ENCODE assay signal across 1 cellular context in the genomic region with DNA sequence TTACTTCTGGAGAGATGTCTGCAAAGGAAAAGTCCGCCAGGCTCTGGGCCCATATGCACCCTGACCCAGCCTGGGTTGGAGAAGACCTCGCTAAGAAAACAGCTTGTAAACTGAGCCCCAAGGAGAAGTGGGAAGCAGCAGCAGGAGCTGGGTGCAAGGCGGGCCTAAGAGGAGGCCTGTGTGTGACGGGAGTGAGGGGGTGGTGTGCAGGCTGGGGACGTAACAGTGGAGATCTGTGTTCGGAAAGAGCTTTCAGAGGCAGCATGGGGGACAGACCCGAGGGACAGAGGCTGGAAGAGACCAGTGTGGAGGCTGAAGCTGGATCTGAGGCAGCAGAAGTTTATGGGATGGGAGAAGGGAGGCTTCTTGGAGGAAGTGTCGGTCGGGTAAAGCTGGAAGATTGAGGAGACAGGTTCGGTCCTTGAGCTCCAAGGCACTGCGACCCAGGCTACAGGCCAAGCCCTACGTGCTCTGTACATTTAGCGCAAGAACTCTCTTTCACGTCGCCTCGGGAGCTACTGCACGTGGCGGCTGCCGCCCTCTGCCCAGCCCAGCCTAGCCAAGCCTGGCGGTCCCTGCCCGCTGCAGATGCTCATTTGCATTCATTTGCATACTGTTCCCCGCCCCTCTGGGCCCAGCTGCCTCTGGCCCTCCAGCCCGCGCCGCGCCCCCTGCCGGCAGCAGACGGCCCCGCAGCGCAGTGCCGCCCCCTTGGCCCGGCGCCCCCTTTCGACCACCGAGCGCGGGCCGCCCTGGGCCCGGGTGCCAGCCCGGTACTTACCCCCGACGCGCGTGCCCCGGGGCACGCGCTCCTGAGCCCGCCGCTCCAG.
TF ChIP-seq lines count a peak whose summit lies in the region.

No MANE protein-coding gene starts in this region.

TF ChIP-seq in HepG2, 621 proteins besides CTCF, POLR2A, EP300 and RAD21 (continues in another document):
- TF ChIP-seq TCF12 (IDR thresholded peaks at IDR 0.05) (no peak), TCF12 (CRISPR knock-in tag; IDR thresholded peaks at IDR 0.05) (no peak), STAG1 (CRISPR knock-in tag; IDR thresholded peaks at IDR 0.05) (peak; percentile 32; the same call in 1 of the 2 replicates), ZNF670 (CRISPR knock-in tag; IDR thresholded peaks at IDR 0.05; ENCODE audit: borderline replicate concordance) (no peak), KDM5A (IDR thresholded peaks at IDR 0.05; ENCODE audit: borderline replicate concordance, low read length) (no peak), ZNF598 (CRISPR knock-in tag; IDR thresholded peaks at IDR 0.05; ENCODE audit: borderline replicate concordance) (no peak), MAZ (IDR thresholded peaks at IDR 0.05; ENCODE audit: borderline replicate concordance, low read depth, low read length) (no peak), MAZ (CRISPR knock-in tag; IDR thresholded peaks at IDR 0.05; ENCODE audit: low read depth) (0 out of 2 replicates have a peak, but pooled peaks have one; percentile 33), RBAK (CRISPR knock-in tag; IDR thresholded peaks at IDR 0.05) (no peak), PCBP2 (optimal IDR thresholded peaks at IDR 0.05; ENCODE audit: low read depth, low read length, poor library complexity, severe bottlenecking) (no peak), ATM (IDR thresholded peaks at IDR 0.05; ENCODE audit: borderline replicate concordance) (no peak), ZNF496 (CRISPR knock-in tag; IDR thresholded peaks at IDR 0.05; ENCODE audit: insufficient replicate concordance) (no peak), FOXO1 (CRISPR knock-in tag; IDR thresholded peaks at IDR 0.05) (no peak), ZNF572 (CRISPR knock-in tag; IDR thresholded peaks at IDR 0.05) (no peak), MTF2 (CRISPR knock-in tag; IDR thresholded peaks at IDR 0.05; ENCODE audit: borderline replicate concordance) (peak; percentile 52; the same call in 1 of the 2 replicates), ZNF468 (CRISPR knock-in tag; IDR thresholded peaks at IDR 0.05) (no peak), IRF2 (CRISPR knock-in tag; IDR thresholded peaks at IDR 0.05) (no peak), NFKBIZ (CRISPR knock-in tag; IDR thresholded peaks at IDR 0.05) (no peak), POLR2AphosphoS5 (IDR thresholded peaks at IDR 0.05; ENCODE audit: low read depth, low read length) (no peak), ZBTB7B (CRISPR knock-in tag; IDR thresholded peaks at IDR 0.05) (peak; percentile 44; the same call in 1 of the 2 replicates), HMGA1 (CRISPR knock-in tag; conservative IDR thresholded peaks at IDR 0.05) (no peak), YY1 (IDR thresholded peaks at IDR 0.05; ENCODE audit: insufficient read depth, insufficient replicate concordance, low read depth, low read length) (peak; percentile 8), ZNF224 (CRISPR knock-in tag; IDR thresholded peaks at IDR 0.05) (no peak), MEF2D (CRISPR knock-in tag; IDR thresholded peaks at IDR 0.05) (no peak), FOXM1 (CRISPR knock-in tag; IDR thresholded peaks at IDR 0.05) (no peak), ZSCAN30 (CRISPR knock-in tag; IDR thresholded peaks at IDR 0.05) (no peak), SP1 (IDR thresholded peaks at IDR 0.05) (no peak), SP1 (CRISPR knock-in tag; IDR thresholded peaks at IDR 0.05) (peak; percentile 53), ZNF432 (CRISPR knock-in tag; IDR thresholded peaks at IDR 0.05; ENCODE audit: borderline replicate concordance) (no peak), ZNF720 (CRISPR knock-in tag; IDR thresholded peaks at IDR 0.05) (no peak), XRCC5 (optimal IDR thresholded peaks at IDR 0.05; ENCODE audit: low read length) (peak; percentile 42), RAD51 (IDR thresholded peaks at IDR 0.05; ENCODE audit: borderline replicate concordance) (no peak), FOXK1 (CRISPR knock-in tag; IDR thresholded peaks at IDR 0.05; ENCODE audit: borderline replicate concordance, low read depth) (no peak), ELF4 (CRISPR knock-in tag; IDR thresholded peaks at IDR 0.05; ENCODE audit: borderline replicate concordance) (no peak), HOXA7 (CRISPR knock-in tag; IDR thresholded peaks at IDR 0.05) (no peak), MBD4 (IDR thresholded peaks at IDR 0.05; ENCODE audit: borderline replicate concordance, low read length) (no peak)
- TF ChIP-seq, protein P1, sequence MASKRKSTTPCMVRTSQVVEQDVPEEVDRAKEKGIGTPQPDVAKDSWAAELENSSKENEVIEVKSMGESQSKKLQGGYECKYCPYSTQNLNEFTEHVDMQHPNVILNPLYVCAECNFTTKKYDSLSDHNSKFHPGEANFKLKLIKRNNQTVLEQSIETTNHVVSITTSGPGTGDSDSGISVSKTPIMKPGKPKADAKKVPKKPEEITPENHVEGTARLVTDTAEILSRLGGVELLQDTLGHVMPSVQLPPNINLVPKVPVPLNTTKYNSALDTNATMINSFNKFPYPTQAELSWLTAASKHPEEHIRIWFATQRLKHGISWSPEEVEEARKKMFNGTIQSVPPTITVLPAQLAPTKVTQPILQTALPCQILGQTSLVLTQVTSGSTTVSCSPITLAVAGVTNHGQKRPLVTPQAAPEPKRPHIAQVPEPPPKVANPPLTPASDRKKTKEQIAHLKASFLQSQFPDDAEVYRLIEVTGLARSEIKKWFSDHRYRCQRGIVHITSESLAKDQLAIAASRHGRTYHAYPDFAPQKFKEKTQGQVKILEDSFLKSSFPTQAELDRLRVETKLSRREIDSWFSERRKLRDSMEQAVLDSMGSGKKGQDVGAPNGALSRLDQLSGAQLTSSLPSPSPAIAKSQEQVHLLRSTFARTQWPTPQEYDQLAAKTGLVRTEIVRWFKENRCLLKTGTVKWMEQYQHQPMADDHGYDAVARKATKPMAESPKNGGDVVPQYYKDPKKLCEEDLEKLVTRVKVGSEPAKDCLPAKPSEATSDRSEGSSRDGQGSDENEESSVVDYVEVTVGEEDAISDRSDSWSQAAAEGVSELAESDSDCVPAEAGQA (IDR thresholded peaks at IDR 0.05; ENCODE audit: low read depth) = no peak
- TF ChIP-seq, protein P1 (CRISPR knock-in tag; IDR thresholded peaks at IDR 0.05; ENCODE audit: borderline replicate concordance) = no peak
- TF ChIP-seq, protein P2, sequence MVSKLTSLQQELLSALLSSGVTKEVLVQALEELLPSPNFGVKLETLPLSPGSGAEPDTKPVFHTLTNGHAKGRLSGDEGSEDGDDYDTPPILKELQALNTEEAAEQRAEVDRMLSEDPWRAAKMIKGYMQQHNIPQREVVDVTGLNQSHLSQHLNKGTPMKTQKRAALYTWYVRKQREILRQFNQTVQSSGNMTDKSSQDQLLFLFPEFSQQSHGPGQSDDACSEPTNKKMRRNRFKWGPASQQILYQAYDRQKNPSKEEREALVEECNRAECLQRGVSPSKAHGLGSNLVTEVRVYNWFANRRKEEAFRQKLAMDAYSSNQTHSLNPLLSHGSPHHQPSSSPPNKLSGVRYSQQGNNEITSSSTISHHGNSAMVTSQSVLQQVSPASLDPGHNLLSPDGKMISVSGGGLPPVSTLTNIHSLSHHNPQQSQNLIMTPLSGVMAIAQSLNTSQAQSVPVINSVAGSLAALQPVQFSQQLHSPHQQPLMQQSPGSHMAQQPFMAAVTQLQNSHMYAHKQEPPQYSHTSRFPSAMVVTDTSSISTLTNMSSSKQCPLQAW (CRISPR knock-in tag; IDR thresholded peaks at IDR 0.05) = no peak
- TF ChIP-seq, protein P3, sequence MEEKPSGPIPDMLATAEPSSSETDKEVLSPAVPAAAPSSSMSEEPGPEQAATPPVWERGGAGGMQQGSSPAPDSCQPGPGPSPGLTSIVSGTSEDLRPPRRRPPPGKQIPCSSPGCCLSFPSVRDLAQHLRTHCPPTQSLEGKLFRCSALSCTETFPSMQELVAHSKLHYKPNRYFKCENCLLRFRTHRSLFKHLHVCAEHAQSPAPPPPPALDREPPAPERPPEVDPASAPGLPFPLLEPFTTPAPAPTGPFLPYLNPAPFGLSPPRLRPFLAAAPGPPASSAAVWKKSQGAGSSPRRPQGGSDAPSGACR (CRISPR knock-in tag; IDR thresholded peaks at IDR 0.05) = no peak
- TF ChIP-seq, protein P4, sequence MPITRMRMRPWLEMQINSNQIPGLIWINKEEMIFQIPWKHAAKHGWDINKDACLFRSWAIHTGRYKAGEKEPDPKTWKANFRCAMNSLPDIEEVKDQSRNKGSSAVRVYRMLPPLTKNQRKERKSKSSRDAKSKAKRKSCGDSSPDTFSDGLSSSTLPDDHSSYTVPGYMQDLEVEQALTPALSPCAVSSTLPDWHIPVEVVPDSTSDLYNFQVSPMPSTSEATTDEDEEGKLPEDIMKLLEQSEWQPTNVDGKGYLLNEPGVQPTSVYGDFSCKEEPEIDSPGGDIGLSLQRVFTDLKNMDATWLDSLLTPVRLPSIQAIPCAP (CRISPR knock-in tag; IDR thresholded peaks at IDR 0.05; ENCODE audit: low read depth) = no peak
- TF ChIP-seq, protein P5, sequence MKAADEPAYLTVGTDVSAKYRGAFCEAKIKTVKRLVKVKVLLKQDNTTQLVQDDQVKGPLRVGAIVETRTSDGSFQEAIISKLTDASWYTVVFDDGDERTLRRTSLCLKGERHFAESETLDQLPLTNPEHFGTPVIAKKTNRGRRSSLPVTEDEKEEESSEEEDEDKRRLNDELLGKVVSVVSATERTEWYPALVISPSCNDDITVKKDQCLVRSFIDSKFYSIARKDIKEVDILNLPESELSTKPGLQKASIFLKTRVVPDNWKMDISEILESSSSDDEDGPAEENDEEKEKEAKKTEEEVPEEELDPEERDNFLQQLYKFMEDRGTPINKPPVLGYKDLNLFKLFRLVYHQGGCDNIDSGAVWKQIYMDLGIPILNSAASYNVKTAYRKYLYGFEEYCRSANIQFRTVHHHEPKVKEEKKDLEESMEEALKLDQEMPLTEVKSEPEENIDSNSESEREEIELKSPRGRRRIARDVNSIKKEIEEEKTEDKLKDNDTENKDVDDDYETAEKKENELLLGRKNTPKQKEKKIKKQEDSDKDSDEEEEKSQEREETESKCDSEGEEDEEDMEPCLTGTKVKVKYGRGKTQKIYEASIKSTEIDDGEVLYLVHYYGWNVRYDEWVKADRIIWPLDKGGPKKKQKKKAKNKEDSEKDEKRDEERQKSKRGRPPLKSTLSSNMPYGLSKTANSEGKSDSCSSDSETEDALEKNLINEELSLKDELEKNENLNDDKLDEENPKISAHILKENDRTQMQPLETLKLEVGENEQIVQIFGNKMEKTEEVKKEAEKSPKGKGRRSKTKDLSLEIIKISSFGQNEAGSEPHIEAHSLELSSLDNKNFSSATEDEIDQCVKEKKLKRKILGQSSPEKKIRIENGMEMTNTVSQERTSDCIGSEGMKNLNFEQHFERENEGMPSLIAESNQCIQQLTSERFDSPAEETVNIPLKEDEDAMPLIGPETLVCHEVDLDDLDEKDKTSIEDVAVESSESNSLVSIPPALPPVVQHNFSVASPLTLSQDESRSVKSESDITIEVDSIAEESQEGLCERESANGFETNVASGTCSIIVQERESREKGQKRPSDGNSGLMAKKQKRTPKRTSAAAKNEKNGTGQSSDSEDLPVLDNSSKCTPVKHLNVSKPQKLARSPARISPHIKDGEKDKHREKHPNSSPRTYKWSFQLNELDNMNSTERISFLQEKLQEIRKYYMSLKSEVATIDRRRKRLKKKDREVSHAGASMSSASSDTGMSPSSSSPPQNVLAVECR (CRISPR knock-in tag; IDR thresholded peaks at IDR 0.05; ENCODE audit: borderline replicate concordance) = no peak; the same call in 1 of the 2 replicates
- TF ChIP-seq, protein P6, sequence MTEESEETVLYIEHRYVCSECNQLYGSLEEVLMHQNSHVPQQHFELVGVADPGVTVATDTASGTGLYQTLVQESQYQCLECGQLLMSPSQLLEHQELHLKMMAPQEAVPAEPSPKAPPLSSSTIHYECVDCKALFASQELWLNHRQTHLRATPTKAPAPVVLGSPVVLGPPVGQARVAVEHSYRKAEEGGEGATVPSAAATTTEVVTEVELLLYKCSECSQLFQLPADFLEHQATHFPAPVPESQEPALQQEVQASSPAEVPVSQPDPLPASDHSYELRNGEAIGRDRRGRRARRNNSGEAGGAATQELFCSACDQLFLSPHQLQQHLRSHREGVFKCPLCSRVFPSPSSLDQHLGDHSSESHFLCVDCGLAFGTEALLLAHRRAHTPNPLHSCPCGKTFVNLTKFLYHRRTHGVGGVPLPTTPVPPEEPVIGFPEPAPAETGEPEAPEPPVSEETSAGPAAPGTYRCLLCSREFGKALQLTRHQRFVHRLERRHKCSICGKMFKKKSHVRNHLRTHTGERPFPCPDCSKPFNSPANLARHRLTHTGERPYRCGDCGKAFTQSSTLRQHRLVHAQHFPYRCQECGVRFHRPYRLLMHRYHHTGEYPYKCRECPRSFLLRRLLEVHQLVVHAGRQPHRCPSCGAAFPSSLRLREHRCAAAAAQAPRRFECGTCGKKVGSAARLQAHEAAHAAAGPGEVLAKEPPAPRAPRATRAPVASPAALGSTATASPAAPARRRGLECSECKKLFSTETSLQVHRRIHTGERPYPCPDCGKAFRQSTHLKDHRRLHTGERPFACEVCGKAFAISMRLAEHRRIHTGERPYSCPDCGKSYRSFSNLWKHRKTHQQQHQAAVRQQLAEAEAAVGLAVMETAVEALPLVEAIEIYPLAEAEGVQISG (CRISPR knock-in tag; IDR thresholded peaks at IDR 0.05) = peak; percentile 38; the same call in 1 of the 2 replicates
- TF ChIP-seq, protein P7, sequence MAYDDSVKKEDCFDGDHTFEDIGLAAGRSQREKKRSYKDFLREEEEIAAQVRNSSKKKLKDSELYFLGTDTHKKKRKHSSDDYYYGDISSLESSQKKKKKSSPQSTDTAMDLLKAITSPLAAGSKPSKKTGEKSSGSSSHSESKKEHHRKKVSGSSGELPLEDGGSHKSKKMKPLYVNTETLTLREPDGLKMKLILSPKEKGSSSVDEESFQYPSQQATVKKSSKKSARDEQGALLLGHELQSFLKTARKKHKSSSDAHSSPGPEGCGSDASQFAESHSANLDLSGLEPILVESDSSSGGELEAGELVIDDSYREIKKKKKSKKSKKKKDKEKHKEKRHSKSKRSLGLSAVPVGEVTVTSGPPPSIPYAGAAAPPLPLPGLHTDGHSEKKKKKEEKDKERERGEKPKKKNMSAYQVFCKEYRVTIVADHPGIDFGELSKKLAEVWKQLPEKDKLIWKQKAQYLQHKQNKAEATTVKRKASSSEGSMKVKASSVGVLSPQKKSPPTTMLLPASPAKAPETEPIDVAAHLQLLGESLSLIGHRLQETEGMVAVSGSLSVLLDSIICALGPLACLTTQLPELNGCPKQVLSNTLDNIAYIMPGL (CRISPR knock-in tag; IDR thresholded peaks at IDR 0.05; ENCODE audit: borderline replicate concordance in 1 of 2, low read depth in 1 of 2) = peak in 1 of 2 experiments; percentile 37; a peak in 1 of 4 replicates
